ENCODE assay signal across 8 cellular contexts in the genomic region with DNA sequence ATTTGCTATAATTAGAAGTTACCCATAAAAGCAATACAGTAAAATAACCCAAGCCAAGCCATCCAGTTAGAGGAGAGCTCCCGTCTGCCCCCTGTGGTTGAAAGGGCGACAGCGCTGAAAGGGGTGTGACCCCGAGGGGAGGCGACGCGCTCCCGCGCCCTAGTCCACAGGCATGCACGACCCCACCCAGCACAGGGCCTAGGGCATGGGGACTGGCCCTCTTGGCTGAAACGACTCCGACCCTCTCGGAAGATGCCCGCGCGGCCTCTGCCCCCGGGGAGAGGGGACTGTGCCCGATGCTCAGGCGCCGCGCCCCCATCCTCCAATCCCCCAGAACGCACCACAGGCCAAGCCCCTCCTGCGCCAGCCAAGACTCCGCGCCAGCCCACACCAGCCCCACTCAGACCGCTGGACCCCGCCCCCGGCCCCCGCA.
DNase-seq lines count a peak whose midpoint lies in the region; ATAC-seq and TF ChIP-seq lines count a peak whose summit lies in the region.

No MANE protein-coding gene starts in this region.

- H3K27me3 Mint-ChIP-seq in stimulated activated naive B cell treated with anti-CD40 and anti-IgM and Interleukin-4, amounts not matched to agents 10 μg/mL and 1 μg/mL and 100 μg/mL, for 72 hours = no peaks in the 10 kb centered on the region

- DNase-seq in activated gamma-delta T cell treated with Interleukin-2 at 50 U/mL for 16 hours (peak; percentile 49), activated gamma-delta T cell (lab: John Stamatoyannopoulos, UW) (no peak), WERI-Rb-1 (peak; percentile 15), mucosa of descending colon (peak; percentile 35 to 56 (median 50)), NCI-H1436 treated with DMSO at 0.1 percent for 48 hours (lab: John Stamatoyannopoulos, UW) (no peak)
- DNase-seq in effector CD4-positive, alpha-beta T cell = peak; percentile 32
- DNase-seq in stimulated activated naive B cell treated with anti-CD40 and anti-IgM and Interleukin-4, amounts not matched to agents 10 μg/mL and 1 μg/mL and 100 μg/mL, for 72 hours = peak; percentile 36

- peaks cover 0 to 3% of the 10 kb centered on the region in 2 donors for H3K36me3 Mint-ChIP-seq in stimulated activated naive B cell treated with anti-CD40 and anti-IgM and Interleukin-4, amounts not matched to agents 10 μg/mL and 1 μg/mL and 100 μg/mL, for 72 hours

- intact Hi-C loops in mucosa of descending colon (cut with DNase I, micrococcal nuclease) = no loop called here

- peak overlapping the region; percentile 85 to 87 for H3K4me3 Mint-ChIP-seq in stimulated activated naive B cell treated with anti-CD40 and anti-IgM and Interleukin-4, amounts not matched to agents 10 μg/mL and 1 μg/mL and 100 μg/mL, for 72 hours

- H3K4me1 Mint-ChIP-seq in stimulated activated naive B cell treated with anti-CD40 and anti-IgM and Interleukin-4, amounts not matched to agents 10 μg/mL and 1 μg/mL and 100 μg/mL, for 72 hours = peaks cover 5 to 13% of the 10 kb centered on the region in 2 donors

- peak; percentile 68 for ATAC-seq in HG03175 (IDR thresholded peaks at IDR 0.05; ENCODE audit: unreplicated experiment)
- peak; percentile 55 for ATAC-seq in mucosa of descending colon
- ATAC-seq in stimulated activated naive B cell treated with anti-CD40 and anti-IgM and Interleukin-4, amounts not matched to agents 10 μg/mL and 1 μg/mL and 100 μg/mL, for 72 hours (replicated peaks) = peak; percentile 76 to 79

- TF ChIP-seq CTCF in WERI-Rb-1 (IDR thresholded peaks at IDR 0.05; ENCODE audit: low read depth, low read length) = peak; percentile 21; the same call in 1 of the 2 replicates
- no peak for TF ChIP-seq CTCF in mucosa of descending colon (IDR thresholded peaks at IDR 0.05)

- no peaks in the 10 kb centered on the region for H3K36me3 ChIP-seq in WERI-Rb-1
- H3K36me3 ChIP-seq in mucosa of descending colon (ENCODE audit: low read depth) = no peaks in the 10 kb centered on the region

- H3K4me3 ChIP-seq in WERI-Rb-1 (ENCODE audit: low read depth, low read length) (no peak overlapping the region), mucosa of descending colon (no peak overlapping the region)

- no peak overlapping the region for H3K27ac Mint-ChIP-seq in stimulated activated naive B cell treated with anti-CD40 and anti-IgM and Interleukin-4, amounts not matched to agents 10 μg/mL and 1 μg/mL and 100 μg/mL, for 72 hours

- H3K9me3 Mint-ChIP-seq in stimulated activated naive B cell treated with anti-CD40 and anti-IgM and Interleukin-4, amounts not matched to agents 10 μg/mL and 1 μg/mL and 100 μg/mL, for 72 hours = no peaks in the 10 kb centered on the region

- no peaks in the 10 kb centered on the region for H3K9me3 ChIP-seq in WERI-Rb-1 (ENCODE audit: severe bottlenecking)
- no peaks in the 10 kb centered on the region for H3K9me3 ChIP-seq in mucosa of descending colon

- no peaks in the 10 kb centered on the region for H3K27me3 ChIP-seq in WERI-Rb-1 (ENCODE audit: insufficient read depth, low read depth, severe bottlenecking)

- H3K4me1 ChIP-seq in mucosa of descending colon (ENCODE audit: low read depth) = peaks cover 6% of the 10 kb centered on the region

- no peak overlapping the region for H3K27ac ChIP-seq in WERI-Rb-1

Comparison
In these comparisons a context has a peak if more than half of its experiments do, and no peak if none do; other contexts are left out.
1. DNase-seq: peak in activated gamma-delta T cell treated with Interleukin-2 at 50 U/mL for 16 hours (single experiment), WERI-Rb-1 (single experiment), effector CD4-positive, alpha-beta T cell (single experiment), mucosa of descending colon (3 of 3) and stimulated activated naive B cell treated with anti-CD40 and anti-IgM and Interleukin-4, amounts not matched to agents 10 μg/mL and 1 μg/mL and 100 μg/mL, for 72 hours (single experiment); none in activated gamma-delta T cell (single experiment) and NCI-H1436 treated with DMSO at 0.1 percent for 48 hours (single experiment).
2. Peak in every context shown above with its lines, with median percentiles within 50 percentile points of each other: ATAC-seq.